In the genomic region with DNA sequence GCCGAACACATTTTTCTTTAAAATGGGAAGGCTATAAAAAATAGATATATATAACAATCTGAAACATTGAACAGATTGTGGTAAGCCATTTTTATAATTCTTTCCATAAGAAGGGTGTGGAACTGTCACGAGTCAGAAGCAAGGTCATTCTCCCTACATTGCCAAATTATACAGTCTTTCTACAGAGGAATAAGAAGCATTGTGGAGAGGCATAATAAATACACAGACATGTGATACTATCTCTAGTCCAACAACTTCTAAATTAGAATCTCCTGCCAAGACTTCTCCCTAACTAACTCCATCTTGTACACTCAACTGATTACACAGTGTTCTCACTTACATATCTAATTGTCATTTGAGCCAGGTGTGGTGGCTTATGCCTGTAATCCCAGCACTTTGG, we compare ENCODE assay signal across 16 cellular contexts.
"Had no signal": no experiment of that assay in that cellular context is flagged by ENCODE, and none has a peak within 500 bp of the region (broad histone marks: within the 10 kb centered on the region; RNA-seq: fewer than 3 reads in every experiment).

No MANE protein-coding gene starts in this region.

- H3K4me1 ChIP-seq: heart left ventricle, parathyroid adenoma, prostate gland, right lobe of liver, spleen, tibial artery had no signal

- DNase-seq: dermis blood vessel endothelial cell; endodermal cell; heart left ventricle; hippocampal formation; mesendoderm; naive B cell; occipital lobe; right lobe of liver; spleen; stimulated activated CD4-positive, alpha-beta T cell treated with anti-CD3 and anti-CD28 coated beads, Interleukin-15, amount 100 ng/mL, for 24 hours; stimulated activated CD4-positive, alpha-beta T cell treated with anti-CD3 and anti-CD28 coated beads, Interleukin-1b, Interleukin-23, amount 100 ng/mL, for 48 hours; stimulated activated CD4-positive, alpha-beta T cell treated with anti-CD3 and anti-CD28 coated beads, Interleukin-4, amount 100 ng/mL, for 24 hours; tibial artery had no signal

- H3K36me3 ChIP-seq: heart left ventricle, prostate gland, right lobe of liver, spleen, tibial artery had no signal

- H3K27ac ChIP-seq: heart left ventricle, parathyroid adenoma, prostate gland, right lobe of liver, spleen, tibial artery had no signal

- ATAC-seq: heart left ventricle; right lobe of liver; stimulated activated memory B cell treated with anti-CD40 and anti-IgM and Interleukin-4, amounts not matched to agents 10 μg/mL and 1 μg/mL and 100 μg/mL, for 72 hours had no signal

- H3K4me3 ChIP-seq: heart left ventricle, prostate gland, right lobe of liver, spleen, tibial artery had no signal

- H3K27me3 ChIP-seq: heart left ventricle, right lobe of liver, spleen, tibial artery had no signal

- H3K9me3 ChIP-seq: prostate gland, right lobe of liver had no signal
